1 cellular context compared by ENCODE assay signal in genomic region chr2:17583166-17583565, GRCh38.
TF ChIP-seq lines count a peak whose summit lies in the region.

No MANE protein-coding gene starts in this region.

TF ChIP-seq in WTC11, 78 proteins besides CTCF, POLR2A, EP300 and RAD21 (continued from another document):
- TF ChIP-seq ERG (CRISPR knock-in tag; IDR thresholded peaks at IDR 0.05) (no peak), OVOL2 (CRISPR knock-in tag; IDR thresholded peaks at IDR 0.05; ENCODE audit: borderline replicate concordance) (no peak), ZNF317 (CRISPR knock-in tag; IDR thresholded peaks at IDR 0.05; ENCODE audit: borderline replicate concordance, low read depth) (no peak), SMAD4 (CRISPR knock-in tag; IDR thresholded peaks at IDR 0.05) (no peak), GABPB1 (CRISPR knock-in tag; IDR thresholded peaks at IDR 0.05) (no peak), ZNF423 (CRISPR knock-in tag; IDR thresholded peaks at IDR 0.05) (no peak)
